In genomic region chr1:170076199-170076598, GRCh38 we compare ENCODE assay signal across 31 cellular contexts.
"Had no signal": no experiment of that assay in that cellular context is flagged by ENCODE, and none has a peak within 500 bp of the region (broad histone marks: within the 10 kb centered on the region; RNA-seq: fewer than 3 reads in every experiment).

No MANE protein-coding gene starts in this region.

- ATAC-seq: activated CD4-positive, alpha-beta T cell treated with anti-CD3 and anti-CD28 coated beads for 36 hours; activated CD8-positive, alpha-beta memory T cell treated with anti-CD3 and anti-CD28 coated beads, Interleukin-2, amount 10 ng/mL, durations not matched to agents 7 days and 5 days; activated CD8-positive, alpha-beta T cell treated with anti-CD3 and anti-CD28 coated beads, Interleukin-2, amount 10 ng/mL, durations not matched to agents 7 days and 5 days; esophagus mucosa had no signal

- DNase-seq: activated CD4-positive, alpha-beta T cell treated with anti-CD3 and anti-CD28 coated beads, Interleukin-2, amount 10 ng/mL, durations not matched to agents 24 days and 14 days; activated CD4-positive, CD25-positive, alpha-beta regulatory T cell; activated CD4-positive, CD25-positive, alpha-beta regulatory T cell treated with anti-CD3 and anti-CD28 coated beads, Interleukin-2, amount 50 U/mL, for 72 hours; activated CD8-positive, alpha-beta memory T cell treated with anti-CD3 and anti-CD28 coated beads, Interleukin-2, amount 10 ng/mL, durations not matched to agents 7 days and 5 days; activated CD8-positive, alpha-beta memory T cell treated with anti-CD3 and anti-CD28 coated beads, Interleukin-2, amount 50 U/mL, for 4 hours; activated CD8-positive, alpha-beta T cell treated with anti-CD3 and anti-CD28 coated beads, Interleukin-2, amount 10 ng/mL, durations not matched to agents 7 days and 5 days; activated gamma-delta T cell; activated naive CD4-positive, alpha-beta T cell; activated naive CD4-positive, alpha-beta T cell treated with anti-CD3 and anti-CD28 coated beads, Interleukin-2, amount 50 U/mL, for 16 hours; activated T-cell treated with anti-CD3 and anti-CD28 coated beads, Interleukin-2, amount 50 U/mL, for 1 hour; activated T-cell treated with anti-CD3 and anti-CD28 coated beads, Interleukin-2, amount 50 U/mL, for 48 hours; amniotic stem cell; anterior cingulate cortex; brain microvascular endothelial cell; central memory CD4-positive, alpha-beta T cell; dorsolateral prefrontal cortex; effector memory CD4-positive, alpha-beta T cell; endodermal cell; foreskin fibroblast; head of caudate nucleus; T-helper 1 cell; T-helper 2 cell had no signal

- FAIRE-seq: astrocyte, frontal cortex had no signal

- H3K4me3 Mint-ChIP-seq: activated CD4-positive, alpha-beta memory T cell treated with anti-CD3 and anti-CD28 coated beads for 36 hours; activated CD4-positive, alpha-beta T cell treated with anti-CD3 and anti-CD28 coated beads for 36 hours; activated T-helper 1 cell treated with anti-CD3 and anti-CD28 coated beads, Interleukin-12 subunit alpha, Interleukin-12 subunit beta, Interleukin-2, Interleukin-4 antibody, amounts not matched to agents 30 ng/mL and 10 ng/mL and 1 ng/mL, durations not matched to agents 14 hours and 24 hours and 36 hours; endodermal cell had no signal

- H3K27ac ChIP-seq: brain microvascular endothelial cell, coronary artery had no signal

- H3K27ac Mint-ChIP-seq: activated CD4-positive, alpha-beta memory T cell treated with anti-CD3 and anti-CD28 coated beads for 36 hours; activated CD4-positive, alpha-beta T cell treated with anti-CD3 and anti-CD28 coated beads for 36 hours; activated CD4-positive, alpha-beta T cell treated with anti-CD3 and anti-CD28 coated beads, Interleukin-2, amount 10 ng/mL, durations not matched to agents 24 days and 14 days; activated CD8-positive, alpha-beta T cell treated with anti-CD3 and anti-CD28 coated beads, Interleukin-2, amount 10 ng/mL, durations not matched to agents 7 days and 5 days; activated naive CD8-positive, alpha-beta T cell; activated T-helper 1 cell treated with anti-CD3 and anti-CD28 coated beads, Interleukin-12 subunit alpha, Interleukin-12 subunit beta, Interleukin-2, Interleukin-4 antibody, amounts not matched to agents 30 ng/mL and 10 ng/mL and 1 ng/mL, durations not matched to agents 14 hours and 24 hours and 36 hours; endodermal cell had no signal

- H3K4me3 ChIP-seq: coronary artery had no signal

- H3K27me3 Mint-ChIP-seq: activated CD4-positive, alpha-beta memory T cell treated with anti-CD3 and anti-CD28 coated beads for 36 hours; activated CD4-positive, alpha-beta T cell treated with anti-CD3 and anti-CD28 coated beads for 36 hours; activated CD8-positive, alpha-beta memory T cell treated with anti-CD3 and anti-CD28 coated beads, Interleukin-2, amount 10 ng/mL, durations not matched to agents 7 days and 5 days; activated naive CD8-positive, alpha-beta T cell; dendritic cell treated with granulocyte-macrophage colony-stimulating factor and Interleukin-4, amounts not matched to agents 40 ng/mL and 50 ng/mL, for 4 days had no signal

- H3K36me3 ChIP-seq: brain microvascular endothelial cell had no signal

- H3K27me3 ChIP-seq: brain microvascular endothelial cell, dorsolateral prefrontal cortex had no signal
